ENCODE assay signal across 1 cellular context in genomic region chr1:26110731-26111529, GRCh38.
TF ChIP-seq lines count a peak whose summit lies in the region.

No MANE protein-coding gene starts in this region.

TF ChIP-seq in HEK293, 187 proteins besides CTCF, POLR2A, EP300 and RAD21 (continued from another document):
- TF ChIP-seq KLF17 (tag by site-specific recombination; IDR thresholded peaks at IDR 0.05), result 0 out of 2 replicates have a peak, but pooled peaks have one; percentile 50
- TF ChIP-seq GLIS2 (tag by site-specific recombination; IDR thresholded peaks at IDR 0.05), result peak; percentile 98
- 0 out of 2 replicates have a peak, but pooled peaks have one; percentile 37 for TF ChIP-seq ZBTB1 (tag by site-specific recombination; IDR thresholded peaks at IDR 0.05)
- no peak for TF ChIP-seq ZNF184 (tag by site-specific recombination; IDR thresholded peaks at IDR 0.05)
- TF ChIP-seq, protein P1, sequence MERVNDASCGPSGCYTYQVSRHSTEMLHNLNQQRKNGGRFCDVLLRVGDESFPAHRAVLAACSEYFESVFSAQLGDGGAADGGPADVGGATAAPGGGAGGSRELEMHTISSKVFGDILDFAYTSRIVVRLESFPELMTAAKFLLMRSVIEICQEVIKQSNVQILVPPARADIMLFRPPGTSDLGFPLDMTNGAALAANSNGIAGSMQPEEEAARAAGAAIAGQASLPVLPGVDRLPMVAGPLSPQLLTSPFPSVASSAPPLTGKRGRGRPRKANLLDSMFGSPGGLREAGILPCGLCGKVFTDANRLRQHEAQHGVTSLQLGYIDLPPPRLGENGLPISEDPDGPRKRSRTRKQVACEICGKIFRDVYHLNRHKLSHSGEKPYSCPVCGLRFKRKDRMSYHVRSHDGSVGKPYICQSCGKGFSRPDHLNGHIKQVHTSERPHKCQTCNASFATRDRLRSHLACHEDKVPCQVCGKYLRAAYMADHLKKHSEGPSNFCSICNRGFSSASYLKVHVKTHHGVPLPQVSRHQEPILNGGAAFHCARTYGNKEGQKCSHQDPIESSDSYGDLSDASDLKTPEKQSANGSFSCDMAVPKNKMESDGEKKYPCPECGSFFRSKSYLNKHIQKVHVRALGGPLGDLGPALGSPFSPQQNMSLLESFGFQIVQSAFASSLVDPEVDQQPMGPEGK (tag by site-specific recombination; IDR thresholded peaks at IDR 0.05), result peak; percentile 83
- peak; percentile 95; the same call in 1 of the 2 replicates for TF ChIP-seq ZNF692 (tag by site-specific recombination; IDR thresholded peaks at IDR 0.05)
- peak; percentile 77 for TF ChIP-seq ZBTB17 (tag by site-specific recombination; IDR thresholded peaks at IDR 0.05)
- TF ChIP-seq ZNF2 (tag by site-specific recombination; IDR thresholded peaks at IDR 0.05), result peak; percentile 61; the same call in 1 of the 2 replicates
- TF ChIP-seq ZNF600 (tag by site-specific recombination; IDR thresholded peaks at IDR 0.05), result peak; percentile 82
- TF ChIP-seq ZNF394 (tag by site-specific recombination; IDR thresholded peaks at IDR 0.05; ENCODE audit: borderline replicate concordance), result peak; percentile 19; the same call in 1 of the 2 replicates
- no peak for TF ChIP-seq ZNF747 (tag by site-specific recombination; IDR thresholded peaks at IDR 0.05)
- TF ChIP-seq GLIS1 (tag by site-specific recombination; IDR thresholded peaks at IDR 0.05), result peak; percentile 94
- TF ChIP-seq BCL11A (tag by site-specific recombination; IDR thresholded peaks at IDR 0.05; ENCODE audit: low read depth), result no peak
- TF ChIP-seq ZBTB26 (tag by site-specific recombination; optimal IDR thresholded peaks at IDR 0.05), result peak; percentile 73
- TF ChIP-seq ZNF335 (tag by site-specific recombination; conservative IDR thresholded peaks at IDR 0.05), result peak; percentile 86
- peak; percentile 80; the same call in 1 of the 2 replicates for TF ChIP-seq ZFP69B (tag by site-specific recombination; IDR thresholded peaks at IDR 0.05)
- TF ChIP-seq ZNF24 (tag by site-specific recombination; IDR thresholded peaks at IDR 0.05), result no peak
- TF ChIP-seq, protein P2, sequence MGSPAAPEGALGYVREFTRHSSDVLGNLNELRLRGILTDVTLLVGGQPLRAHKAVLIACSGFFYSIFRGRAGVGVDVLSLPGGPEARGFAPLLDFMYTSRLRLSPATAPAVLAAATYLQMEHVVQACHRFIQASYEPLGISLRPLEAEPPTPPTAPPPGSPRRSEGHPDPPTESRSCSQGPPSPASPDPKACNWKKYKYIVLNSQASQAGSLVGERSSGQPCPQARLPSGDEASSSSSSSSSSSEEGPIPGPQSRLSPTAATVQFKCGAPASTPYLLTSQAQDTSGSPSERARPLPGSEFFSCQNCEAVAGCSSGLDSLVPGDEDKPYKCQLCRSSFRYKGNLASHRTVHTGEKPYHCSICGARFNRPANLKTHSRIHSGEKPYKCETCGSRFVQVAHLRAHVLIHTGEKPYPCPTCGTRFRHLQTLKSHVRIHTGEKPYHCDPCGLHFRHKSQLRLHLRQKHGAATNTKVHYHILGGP (tag by site-specific recombination; IDR thresholded peaks at IDR 0.05), result no peak
- no peak for TF ChIP-seq ZNF248 (tag by site-specific recombination; IDR thresholded peaks at IDR 0.05)
- TF ChIP-seq WT1 (tag by site-specific recombination; IDR thresholded peaks at IDR 0.05), result no peak; the same call in 1 of the 2 replicates
- TF ChIP-seq ZNF214 (tag by site-specific recombination; IDR thresholded peaks at IDR 0.05; ENCODE audit: borderline replicate concordance), result no peak
- peak; percentile 65; the same call in 1 of the 2 replicates for TF ChIP-seq ZNF610 (tag by site-specific recombination; IDR thresholded peaks at IDR 0.05; ENCODE audit: borderline replicate concordance)
- no peak for TF ChIP-seq ZFP3 (tag by site-specific recombination; IDR thresholded peaks at IDR 0.05; ENCODE audit: low read depth)
- 0 out of 2 replicates have a peak, but pooled peaks have one; percentile 22 for TF ChIP-seq KLF9 (tag by site-specific recombination; IDR thresholded peaks at IDR 0.05; ENCODE audit: low read depth)
- TF ChIP-seq ZSCAN5A (tag by site-specific recombination; IDR thresholded peaks at IDR 0.05), result no peak
- no peak for TF ChIP-seq ZNF830 (tag by site-specific recombination; IDR thresholded peaks at IDR 0.05; ENCODE audit: low read depth)
